13 cellular contexts compared by ENCODE assay signal in genomic region chr14:63656194-63656593, GRCh38.
"Had no signal": no experiment of that assay in that cellular context is flagged by ENCODE, and none has a peak within 500 bp of the region (broad histone marks: within the 10 kb centered on the region; RNA-seq: fewer than 3 reads in every experiment).

No MANE protein-coding gene starts in this region.

- H3K27me3 ChIP-seq: body of pancreas, gastrocnemius medialis, sigmoid colon had no signal

- H3K36me3 ChIP-seq: gastrocnemius medialis, sigmoid colon had no signal

- H3K4me1 ChIP-seq: gastrocnemius medialis, sigmoid colon had no signal

- DNase-seq: activated naive CD4-positive, alpha-beta T cell treated with anti-CD3 and anti-CD28 coated beads, Interleukin-2, amount 50 U/mL, for 16 hours; body of pancreas; central memory CD4-positive, alpha-beta T cell; effector memory CD4-positive, alpha-beta T cell; gastrocnemius medialis; kidney; left ventricle myocardium superior; mesendoderm; sigmoid colon; stimulated activated CD4-positive, alpha-beta T cell treated with anti-CD3 and anti-CD28 coated beads, Interleukin-2, amount 100 ng/mL, for 24 hours; stimulated activated naive CD4-positive, alpha-beta T cell treated with Interleukin-2 at 50 U/mL for 16 hours had no signal

- ATAC-seq: body of pancreas, gastrocnemius medialis, left ventricle myocardium superior had no signal

- H3K4me3 ChIP-seq: body of pancreas, coronary artery, gastrocnemius medialis, sigmoid colon had no signal

- H3K9me3 ChIP-seq: body of pancreas, gastrocnemius medialis, sigmoid colon had no signal

- H3K27ac ChIP-seq: body of pancreas, coronary artery, epithelial cell of prostate, gastrocnemius medialis, sigmoid colon had no signal
